1 cellular context compared by ENCODE assay signal in genomic region chr3:71252466-71252865, GRCh38.
TF ChIP-seq lines count a peak whose summit lies in the region.

No MANE protein-coding gene starts in this region.

TF ChIP-seq in IMR-90, 13 proteins besides CTCF, POLR2A, EP300 and RAD21 (continued from another document):
- TF ChIP-seq ELK1 (IDR thresholded peaks at IDR 0.05; ENCODE audit: borderline replicate concordance, low read depth, low read length) (no peak), FOS (IDR thresholded peaks at IDR 0.05; ENCODE audit: low read depth, low read length) (no peak), BHLHE40 (IDR thresholded peaks at IDR 0.05; ENCODE audit: low read depth, low read length) (no peak)
